1 cellular context compared by ENCODE assay signal in the genomic region with DNA sequence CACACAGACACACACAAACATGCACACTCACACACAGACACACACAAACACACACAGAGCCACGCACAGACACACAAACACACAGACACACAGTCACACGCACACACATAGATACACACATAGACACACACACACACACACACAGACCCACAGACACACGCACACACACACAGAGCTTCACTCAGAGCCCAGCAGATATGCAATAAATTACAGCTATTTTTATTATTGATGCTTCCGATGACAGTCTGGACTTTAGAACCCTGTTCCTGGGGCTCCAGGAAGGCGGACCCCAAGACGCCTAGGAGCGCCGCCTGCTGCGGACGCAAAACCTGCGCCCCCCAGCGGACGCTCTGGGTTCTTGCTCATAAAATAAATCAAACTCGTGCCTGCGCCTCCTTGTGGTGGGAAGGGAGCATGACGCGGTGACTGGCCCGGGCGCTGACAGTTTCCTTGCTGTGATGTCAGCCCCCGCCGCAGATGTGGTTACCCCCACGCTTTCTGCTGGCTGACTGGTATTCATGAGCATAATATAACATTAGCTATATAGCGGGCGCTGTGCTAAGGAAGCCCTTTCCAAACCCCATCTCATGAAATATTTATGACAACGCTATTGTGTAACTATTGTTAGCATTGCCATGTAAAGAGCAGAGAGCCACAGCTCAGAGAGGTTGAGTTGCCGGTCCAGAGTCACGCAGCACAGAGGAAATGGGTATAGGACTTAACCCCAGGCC.
TF ChIP-seq lines count a peak whose summit lies in the region.

No MANE protein-coding gene starts in this region.

TF ChIP-seq in K562, 482 proteins besides CTCF, POLR2A, EP300 and RAD21 (continued from another document and continues in another):
- TF ChIP-seq, protein P1, sequence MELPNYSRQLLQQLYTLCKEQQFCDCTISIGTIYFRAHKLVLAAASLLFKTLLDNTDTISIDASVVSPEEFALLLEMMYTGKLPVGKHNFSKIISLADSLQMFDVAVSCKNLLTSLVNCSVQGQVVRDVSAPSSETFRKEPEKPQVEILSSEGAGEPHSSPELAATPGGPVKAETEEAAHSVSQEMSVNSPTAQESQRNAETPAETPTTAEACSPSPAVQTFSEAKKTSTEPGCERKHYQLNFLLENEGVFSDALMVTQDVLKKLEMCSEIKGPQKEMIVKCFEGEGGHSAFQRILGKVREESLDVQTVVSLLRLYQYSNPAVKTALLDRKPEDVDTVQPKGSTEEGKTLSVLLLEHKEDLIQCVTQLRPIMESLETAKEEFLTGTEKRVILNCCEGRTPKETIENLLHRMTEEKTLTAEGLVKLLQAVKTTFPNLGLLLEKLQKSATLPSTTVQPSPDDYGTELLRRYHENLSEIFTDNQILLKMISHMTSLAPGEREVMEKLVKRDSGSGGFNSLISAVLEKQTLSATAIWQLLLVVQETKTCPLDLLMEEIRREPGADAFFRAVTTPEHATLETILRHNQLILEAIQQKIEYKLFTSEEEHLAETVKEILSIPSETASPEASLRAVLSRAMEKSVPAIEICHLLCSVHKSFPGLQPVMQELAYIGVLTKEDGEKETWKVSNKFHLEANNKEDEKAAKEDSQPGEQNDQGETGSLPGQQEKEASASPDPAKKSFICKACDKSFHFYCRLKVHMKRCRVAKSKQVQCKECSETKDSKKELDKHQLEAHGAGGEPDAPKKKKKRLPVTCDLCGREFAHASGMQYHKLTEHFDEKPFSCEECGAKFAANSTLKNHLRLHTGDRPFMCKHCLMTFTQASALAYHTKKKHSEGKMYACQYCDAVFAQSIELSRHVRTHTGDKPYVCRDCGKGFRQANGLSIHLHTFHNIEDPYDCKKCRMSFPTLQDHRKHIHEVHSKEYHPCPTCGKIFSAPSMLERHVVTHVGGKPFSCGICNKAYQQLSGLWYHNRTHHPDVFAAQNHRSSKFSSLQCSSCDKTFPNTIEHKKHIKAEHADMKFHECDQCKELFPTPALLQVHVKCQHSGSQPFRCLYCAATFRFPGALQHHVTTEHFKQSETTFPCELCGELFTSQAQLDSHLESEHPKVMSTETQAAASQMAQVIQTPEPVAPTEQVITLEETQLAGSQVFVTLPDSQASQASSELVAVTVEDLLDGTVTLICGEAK (IDR thresholded peaks at IDR 0.05), result no peak
- TF ChIP-seq, protein P1 (CRISPR knock-in tag; IDR thresholded peaks at IDR 0.05), result no peak
- TF ChIP-seq STAG1 (CRISPR knock-in tag; IDR thresholded peaks at IDR 0.05; ENCODE audit: borderline replicate concordance), result peak; percentile 46; the same call in 1 of the 2 replicates
- TF ChIP-seq FOXP1 (CRISPR knock-in tag; IDR thresholded peaks at IDR 0.05), result no peak
- no peak for TF ChIP-seq CHD2 (IDR thresholded peaks at IDR 0.05; ENCODE audit: low read depth, low read length)
- TF ChIP-seq, protein P2, sequence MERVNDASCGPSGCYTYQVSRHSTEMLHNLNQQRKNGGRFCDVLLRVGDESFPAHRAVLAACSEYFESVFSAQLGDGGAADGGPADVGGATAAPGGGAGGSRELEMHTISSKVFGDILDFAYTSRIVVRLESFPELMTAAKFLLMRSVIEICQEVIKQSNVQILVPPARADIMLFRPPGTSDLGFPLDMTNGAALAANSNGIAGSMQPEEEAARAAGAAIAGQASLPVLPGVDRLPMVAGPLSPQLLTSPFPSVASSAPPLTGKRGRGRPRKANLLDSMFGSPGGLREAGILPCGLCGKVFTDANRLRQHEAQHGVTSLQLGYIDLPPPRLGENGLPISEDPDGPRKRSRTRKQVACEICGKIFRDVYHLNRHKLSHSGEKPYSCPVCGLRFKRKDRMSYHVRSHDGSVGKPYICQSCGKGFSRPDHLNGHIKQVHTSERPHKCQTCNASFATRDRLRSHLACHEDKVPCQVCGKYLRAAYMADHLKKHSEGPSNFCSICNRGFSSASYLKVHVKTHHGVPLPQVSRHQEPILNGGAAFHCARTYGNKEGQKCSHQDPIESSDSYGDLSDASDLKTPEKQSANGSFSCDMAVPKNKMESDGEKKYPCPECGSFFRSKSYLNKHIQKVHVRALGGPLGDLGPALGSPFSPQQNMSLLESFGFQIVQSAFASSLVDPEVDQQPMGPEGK (CRISPR knock-in tag; IDR thresholded peaks at IDR 0.05; ENCODE audit: borderline replicate concordance), result no peak
- TF ChIP-seq, protein P3, sequence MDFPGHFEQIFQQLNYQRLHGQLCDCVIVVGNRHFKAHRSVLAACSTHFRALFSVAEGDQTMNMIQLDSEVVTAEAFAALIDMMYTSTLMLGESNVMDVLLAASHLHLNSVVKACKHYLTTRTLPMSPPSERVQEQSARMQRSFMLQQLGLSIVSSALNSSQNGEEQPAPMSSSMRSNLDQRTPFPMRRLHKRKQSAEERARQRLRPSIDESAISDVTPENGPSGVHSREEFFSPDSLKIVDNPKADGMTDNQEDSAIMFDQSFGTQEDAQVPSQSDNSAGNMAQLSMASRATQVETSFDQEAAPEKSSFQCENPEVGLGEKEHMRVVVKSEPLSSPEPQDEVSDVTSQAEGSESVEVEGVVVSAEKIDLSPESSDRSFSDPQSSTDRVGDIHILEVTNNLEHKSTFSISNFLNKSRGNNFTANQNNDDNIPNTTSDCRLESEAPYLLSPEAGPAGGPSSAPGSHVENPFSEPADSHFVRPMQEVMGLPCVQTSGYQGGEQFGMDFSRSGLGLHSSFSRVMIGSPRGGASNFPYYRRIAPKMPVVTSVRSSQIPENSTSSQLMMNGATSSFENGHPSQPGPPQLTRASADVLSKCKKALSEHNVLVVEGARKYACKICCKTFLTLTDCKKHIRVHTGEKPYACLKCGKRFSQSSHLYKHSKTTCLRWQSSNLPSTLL (IDR thresholded peaks at IDR 0.05), result 0 out of 2 replicates have a peak, but pooled peaks have one; percentile 47
- TF ChIP-seq, protein P4, sequence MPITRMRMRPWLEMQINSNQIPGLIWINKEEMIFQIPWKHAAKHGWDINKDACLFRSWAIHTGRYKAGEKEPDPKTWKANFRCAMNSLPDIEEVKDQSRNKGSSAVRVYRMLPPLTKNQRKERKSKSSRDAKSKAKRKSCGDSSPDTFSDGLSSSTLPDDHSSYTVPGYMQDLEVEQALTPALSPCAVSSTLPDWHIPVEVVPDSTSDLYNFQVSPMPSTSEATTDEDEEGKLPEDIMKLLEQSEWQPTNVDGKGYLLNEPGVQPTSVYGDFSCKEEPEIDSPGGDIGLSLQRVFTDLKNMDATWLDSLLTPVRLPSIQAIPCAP (CRISPR knock-in tag; IDR thresholded peaks at IDR 0.05; ENCODE audit: borderline replicate concordance), result no peak
- TF ChIP-seq FIP1L1 (IDR thresholded peaks at IDR 0.05; ENCODE audit: low read depth, low read length, poor library complexity, severe bottlenecking), result no peak
- TF ChIP-seq, protein P5, sequence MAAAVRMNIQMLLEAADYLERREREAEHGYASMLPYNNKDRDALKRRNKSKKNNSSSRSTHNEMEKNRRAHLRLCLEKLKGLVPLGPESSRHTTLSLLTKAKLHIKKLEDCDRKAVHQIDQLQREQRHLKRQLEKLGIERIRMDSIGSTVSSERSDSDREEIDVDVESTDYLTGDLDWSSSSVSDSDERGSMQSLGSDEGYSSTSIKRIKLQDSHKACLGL (CRISPR knock-in tag; IDR thresholded peaks at IDR 0.05; ENCODE audit: borderline replicate concordance, poor library complexity, severe bottlenecking), result no peak
- TF ChIP-seq, protein P6, sequence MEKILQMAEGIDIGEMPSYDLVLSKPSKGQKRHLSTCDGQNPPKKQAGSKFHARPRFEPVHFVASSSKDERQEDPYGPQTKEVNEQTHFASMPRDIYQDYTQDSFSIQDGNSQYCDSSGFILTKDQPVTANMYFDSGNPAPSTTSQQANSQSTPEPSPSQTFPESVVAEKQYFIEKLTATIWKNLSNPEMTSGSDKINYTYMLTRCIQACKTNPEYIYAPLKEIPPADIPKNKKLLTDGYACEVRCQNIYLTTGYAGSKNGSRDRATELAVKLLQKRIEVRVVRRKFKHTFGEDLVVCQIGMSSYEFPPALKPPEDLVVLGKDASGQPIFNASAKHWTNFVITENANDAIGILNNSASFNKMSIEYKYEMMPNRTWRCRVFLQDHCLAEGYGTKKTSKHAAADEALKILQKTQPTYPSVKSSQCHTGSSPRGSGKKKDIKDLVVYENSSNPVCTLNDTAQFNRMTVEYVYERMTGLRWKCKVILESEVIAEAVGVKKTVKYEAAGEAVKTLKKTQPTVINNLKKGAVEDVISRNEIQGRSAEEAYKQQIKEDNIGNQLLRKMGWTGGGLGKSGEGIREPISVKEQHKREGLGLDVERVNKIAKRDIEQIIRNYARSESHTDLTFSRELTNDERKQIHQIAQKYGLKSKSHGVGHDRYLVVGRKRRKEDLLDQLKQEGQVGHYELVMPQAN (IDR thresholded peaks at IDR 0.05; ENCODE audit: borderline replicate concordance), result 0 out of 2 replicates have a peak, but pooled peaks have one; percentile 40
- TF ChIP-seq, protein P7, sequence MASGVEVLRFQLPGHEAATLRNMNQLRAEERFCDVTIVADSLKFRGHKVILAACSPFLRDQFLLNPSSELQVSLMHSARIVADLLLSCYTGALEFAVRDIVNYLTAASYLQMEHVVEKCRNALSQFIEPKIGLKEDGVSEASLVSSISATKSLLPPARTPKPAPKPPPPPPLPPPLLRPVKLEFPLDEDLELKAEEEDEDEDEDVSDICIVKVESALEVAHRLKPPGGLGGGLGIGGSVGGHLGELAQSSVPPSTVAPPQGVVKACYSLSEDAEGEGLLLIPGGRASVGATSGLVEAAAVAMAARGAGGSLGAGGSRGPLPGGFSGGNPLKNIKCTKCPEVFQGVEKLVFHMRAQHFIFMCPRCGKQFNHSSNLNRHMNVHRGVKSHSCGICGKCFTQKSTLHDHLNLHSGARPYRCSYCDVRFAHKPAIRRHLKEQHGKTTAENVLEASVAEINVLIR (CRISPR knock-in tag; IDR thresholded peaks at IDR 0.05), result peak; percentile 41; the same call in 1 of the 2 replicates
- 0 out of 4 replicates have a peak, but pooled peaks of 1 of the 2 experiments have one; percentile 32 for TF ChIP-seq FOXK2 (conservative IDR thresholded peaks at IDR 0.05 in 1 of 2, IDR thresholded peaks at IDR 0.05 in 1 of 2; ENCODE audit: low read depth in 2 of 2)
- TF ChIP-seq SIX5 (IDR thresholded peaks at IDR 0.05; ENCODE audit: borderline replicate concordance in 1 of 2, insufficient read depth in 1 of 2, low read depth in 1 of 2, low read length in 2 of 2), result no peak
- TF ChIP-seq JUNB (CRISPR knock-in tag; conservative IDR thresholded peaks at IDR 0.05), result no peak
- TF ChIP-seq CHCHD3 (CRISPR knock-in tag; IDR thresholded peaks at IDR 0.05), result no peak
- peak; percentile 65 for TF ChIP-seq RB1 (IDR thresholded peaks at IDR 0.05; ENCODE audit: low read depth)
- TF ChIP-seq JUND (IDR thresholded peaks at IDR 0.05; ENCODE audit: borderline replicate concordance, low read depth, low read length), result peak; percentile 80
- peak; percentile 77; the same call in 1 of the 3 replicates for TF ChIP-seq JUND (tag; IDR thresholded peaks at IDR 0.05; ENCODE audit: borderline replicate concordance, low read depth, low read length)
- peak in 1 of 3 experiments; percentile 71 for TF ChIP-seq YY1 (IDR thresholded peaks at IDR 0.05; ENCODE audit: borderline replicate concordance in 1 of 3, control insufficient read depth in 1 of 3, extremely low read depth in 1 of 3, insufficient read depth in 3 of 3, insufficient read length in 1 of 3, insufficient replicate concordance in 2 of 3, low read depth in 1 of 3, low read length in 2 of 3)
- peak; percentile 18; the same call in 1 of the 2 replicates for TF ChIP-seq EP400 (IDR thresholded peaks at IDR 0.05)
- TF ChIP-seq ZNF586 (CRISPR knock-in tag; conservative IDR thresholded peaks at IDR 0.05), result no peak
- TF ChIP-seq SMC3 (conservative IDR thresholded peaks at IDR 0.05; ENCODE audit: insufficient read depth, low read depth, low read length), result peak; percentile 95
- TF ChIP-seq, protein P8, sequence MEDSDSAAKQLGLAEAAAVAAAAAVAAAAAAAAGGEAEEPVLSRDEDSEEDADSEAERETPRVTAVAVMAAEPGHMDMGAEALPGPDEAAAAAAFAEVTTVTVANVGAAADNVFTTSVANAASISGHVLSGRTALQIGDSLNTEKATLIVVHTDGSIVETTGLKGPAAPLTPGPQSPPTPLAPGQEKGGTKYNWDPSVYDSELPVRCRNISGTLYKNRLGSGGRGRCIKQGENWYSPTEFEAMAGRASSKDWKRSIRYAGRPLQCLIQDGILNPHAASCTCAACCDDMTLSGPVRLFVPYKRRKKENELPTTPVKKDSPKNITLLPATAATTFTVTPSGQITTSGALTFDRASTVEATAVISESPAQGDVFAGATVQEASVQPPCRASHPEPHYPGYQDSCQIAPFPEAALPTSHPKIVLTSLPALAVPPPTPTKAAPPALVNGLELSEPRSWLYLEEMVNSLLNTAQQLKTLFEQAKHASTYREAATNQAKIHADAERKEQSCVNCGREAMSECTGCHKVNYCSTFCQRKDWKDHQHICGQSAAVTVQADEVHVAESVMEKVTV (CRISPR knock-in tag; IDR thresholded peaks at IDR 0.05), result peak; percentile 87
- TF ChIP-seq PRPF4 (IDR thresholded peaks at IDR 0.05; ENCODE audit: insufficient read depth, low read depth, low read length, poor library complexity, severe bottlenecking), result no peak
- TF ChIP-seq, protein P9, sequence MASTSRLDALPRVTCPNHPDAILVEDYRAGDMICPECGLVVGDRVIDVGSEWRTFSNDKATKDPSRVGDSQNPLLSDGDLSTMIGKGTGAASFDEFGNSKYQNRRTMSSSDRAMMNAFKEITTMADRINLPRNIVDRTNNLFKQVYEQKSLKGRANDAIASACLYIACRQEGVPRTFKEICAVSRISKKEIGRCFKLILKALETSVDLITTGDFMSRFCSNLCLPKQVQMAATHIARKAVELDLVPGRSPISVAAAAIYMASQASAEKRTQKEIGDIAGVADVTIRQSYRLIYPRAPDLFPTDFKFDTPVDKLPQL (IDR thresholded peaks at IDR 0.05; ENCODE audit: extremely low read depth, insufficient read length), result no peak
- TF ChIP-seq NRF1 (conservative IDR thresholded peaks at IDR 0.05 in 1 of 2, IDR thresholded peaks at IDR 0.05 in 1 of 2), result 0 out of 4 replicates have a peak, but pooled peaks have one; percentile 10 to 31
- no peak for TF ChIP-seq RBM39 (optimal IDR thresholded peaks at IDR 0.05; ENCODE audit: low read depth, low read length)
- 0 out of 2 replicates have a peak, but pooled peaks have one; percentile 19 for TF ChIP-seq TEAD4 (IDR thresholded peaks at IDR 0.05; ENCODE audit: low read length)
- no peak for TF ChIP-seq TEAD4 (CRISPR knock-in tag; IDR thresholded peaks at IDR 0.05; ENCODE audit: borderline replicate concordance)
